1 cellular context compared by ENCODE assay signal in the genomic region with DNA sequence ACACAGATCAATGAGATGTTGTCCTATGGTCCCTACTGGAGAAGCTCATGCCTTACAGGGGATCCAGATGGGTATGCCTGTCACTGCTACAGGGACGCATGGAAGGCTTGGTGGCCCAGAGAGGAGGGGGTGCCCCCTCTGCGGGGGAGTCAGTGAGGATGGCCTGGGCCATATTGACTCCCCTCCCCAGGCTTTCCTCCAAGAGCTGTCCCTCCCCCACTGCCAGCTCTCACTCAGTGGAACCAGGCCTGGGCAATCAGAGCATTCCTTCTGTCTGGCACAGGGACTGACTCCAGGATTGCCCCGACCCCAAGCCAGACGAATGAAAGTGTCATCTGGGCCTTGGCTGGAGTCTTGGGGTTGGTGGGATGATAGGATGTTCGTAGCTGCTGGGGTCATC.
TF ChIP-seq lines count a peak whose summit lies in the region.

No MANE protein-coding gene starts in this region.

TF ChIP-seq in H1, 55 proteins besides CTCF, POLR2A, EP300 and RAD21:
- TF ChIP-seq TAF1 (IDR thresholded peaks at IDR 0.05; ENCODE audit: low read depth, low read length), result no peak
- TF ChIP-seq TEAD4 (IDR thresholded peaks at IDR 0.05; ENCODE audit: low read depth, low read length), result no peak
- TF ChIP-seq YY1 (IDR thresholded peaks at IDR 0.05; ENCODE audit: low read depth, low read length), result no peak
- no peak for TF ChIP-seq BCL11A (IDR thresholded peaks at IDR 0.05; ENCODE audit: low read depth in 2 of 2, low read length in 2 of 2)
- TF ChIP-seq NANOG (IDR thresholded peaks at IDR 0.05; ENCODE audit: insufficient read depth, low read depth, low read length, poor library complexity, severe bottlenecking), result no peak
TF ChIP-seq in H1: peak in this region for 0.
